ENCODE assay signal across 8 cellular contexts in genomic region chr3:27253831-27254230, GRCh38.
DNase-seq lines count a peak whose midpoint lies in the region; ATAC-seq lines count a peak whose summit lies in the region.

No MANE protein-coding gene starts in this region.

- H3K27me3 ChIP-seq in SJCRH30, result no peaks in the 10 kb centered on the region

- DNase-seq in NCI-H2171 treated with DMSO at 0.1 percent for 48 hours (lab: John Stamatoyannopoulos, UW), result peak; percentile 27
- DNase-seq in NCI-H2171 (lab: John Stamatoyannopoulos, UW), result no peak
- DNase-seq in SJCRH30, result peak; percentile 27 to 58
- DNase-seq in fibroblast of the conjunctiva (ENCODE audit: low read depth), result peak; percentile 27
- no peak for DNase-seq in sciatic nerve (ENCODE audit: low spot score)
- no peak for DNase-seq in stimulated activated naive CD4-positive, alpha-beta T cell (lab: John Stamatoyannopoulos, UW)

- ATAC-seq in GM19395 (IDR thresholded peaks at IDR 0.05; ENCODE audit: unreplicated experiment) (peak; percentile 96), HG03457 (IDR thresholded peaks at IDR 0.05; ENCODE audit: unreplicated experiment) (peak; percentile 76), sciatic nerve (peak; percentile 44)

- no peaks in the 10 kb centered on the region for H3K4me1 ChIP-seq in SJCRH30

- no peaks in the 10 kb centered on the region for H3K9me3 ChIP-seq in SJCRH30 (replicated peaks)

- intact Hi-C loops in sciatic nerve (cut with DNase I), result no loop called here

- H3K36me3 ChIP-seq in SJCRH30, result no peaks in the 10 kb centered on the region; the same call in 1 of the 2 replicates

- no peak overlapping the region for H3K27ac ChIP-seq in SJCRH30

- H3K4me3 ChIP-seq in SJCRH30, result no peak overlapping the region

Comparison
In these comparisons a context has a peak if more than half of its experiments do, and no peak if none do; other contexts are left out.
1. DNase-seq: peak in NCI-H2171 treated with DMSO at 0.1 percent for 48 hours (single experiment), SJCRH30 (2 of 2) and fibroblast of the conjunctiva (single experiment); none in NCI-H2171 (single experiment), sciatic nerve (single experiment) and stimulated activated naive CD4-positive, alpha-beta T cell (0 of 6).
2. ATAC-seq: peak in every context shown above with its lines; median percentile 96 in GM19395; 76 in HG03457; 44 in sciatic nerve.